Comparison of ENCODE assay signal across 20 cellular contexts in genomic region chr15:85094685-85095084, GRCh38.
DNase-seq lines count a peak whose midpoint lies in the region; ATAC-seq, FAIRE-seq and TF ChIP-seq lines count a peak whose summit lies in the region.
"Had no signal": no experiment of that assay in that cellular context is flagged by ENCODE, and none has a peak within 500 bp of the region (broad histone marks: within the 10 kb centered on the region; RNA-seq: fewer than 3 reads in every experiment).

No MANE protein-coding gene starts in this region.

- 96% methylated on average over 3 of the region's 3 CpGs for WGBS in mammary epithelial cell (ENCODE audit: low coverage, missing lambda C conversion rate)
- 88% methylated on average over 2 of the region's 3 CpGs for WGBS in HepG2 (ENCODE audit: low lambda C conversion rate)

- H2AFZ ChIP-seq in mammary epithelial cell (ENCODE audit: low read depth, low read length) (no peak overlapping the region), HepG2 (ENCODE audit: low read length) (no peak overlapping the region)

- in situ Hi-C loops in mammary epithelial cell (cut with MboI; ENCODE audit: low sequenced_read_pairs in 2 of 2), result no loop called here
- in situ Hi-C loops in HepG2 (cut with HindIII; ENCODE audit: extremely low pct_ligation_motif_present, low pct_unique_long_range_greater_than_20kb), result no loop called here

- no peak overlapping the region for H3K4me3 ChIP-seq in mammary epithelial cell (replicated peaks in 1 of 3; ENCODE audit: insufficient read depth in 1 of 3, low read depth in 2 of 3, low read length in 3 of 3)
- H3K4me3 ChIP-seq in HepG2 (replicated peaks in 1 of 3; ENCODE audit: insufficient read depth in 1 of 3, low read depth in 2 of 3, low read length in 3 of 3), result no peak overlapping the region
- H3K4me3 ChIP-seq: gastroesophageal sphincter, stomach had no signal

- no peaks in the 10 kb centered on the region for H3K27me3 ChIP-seq in mammary epithelial cell (ENCODE audit: insufficient read depth, low read length)
- no peaks in the 10 kb centered on the region for H3K27me3 ChIP-seq in HepG2 (ENCODE audit: control insufficient read depth in 1 of 2, insufficient read depth in 2 of 2, low read length in 2 of 2)
- H3K27me3 ChIP-seq: gastroesophageal sphincter, stomach had no signal

- BruUV-seq in mammary epithelial cell (replicated peaks; lab: Mats Ljungman, UMichigan) (no TSS peak), HepG2 (replicated peaks; lab: Mats Ljungman, UMichigan) (no TSS peak)

- dilution Hi-C loops in mammary epithelial cell (cut with HindIII; ENCODE audit: low sequenced_read_pairs), result no loop called here

- H4K20me1 ChIP-seq in mammary epithelial cell (ENCODE audit: insufficient read depth, low read length) (no peaks in the 10 kb centered on the region), HepG2 (ENCODE audit: insufficient read depth, low read length) (no peaks in the 10 kb centered on the region)

- intact Hi-C loops in mammary epithelial cell (cut with micrococcal nuclease) (no loop called here), HepG2 (cut with micrococcal nuclease; ENCODE audit: unreplicated experiment) (no loop called here)

- H3K4me1 ChIP-seq in mammary epithelial cell (ENCODE audit: insufficient read depth, low read length), result no peaks in the 10 kb centered on the region
- no peaks in the 10 kb centered on the region for H3K4me1 ChIP-seq in HepG2 (ENCODE audit: insufficient read depth, low read length)
- H3K4me1 ChIP-seq: gastroesophageal sphincter, stomach had no signal

- TF ChIP-seq CTCF in mammary epithelial cell (conservative IDR thresholded peaks at IDR 0.05 in 1 of 2, IDR thresholded peaks at IDR 0.05 in 1 of 2; ENCODE audit: extremely low read depth in 1 of 2, insufficient read depth in 1 of 2, low read depth in 1 of 2, low read length in 2 of 2), result no peak
- no peak for TF ChIP-seq CTCF in HepG2 (CRISPR knock-in tag; IDR thresholded peaks at IDR 0.05)

- ATAC-seq in HepG2, result no peak; the same call in 2 of the 3 replicates
- ATAC-seq in HG03565 (IDR thresholded peaks at IDR 0.05; ENCODE audit: unreplicated experiment), result no peak
- no peak for ATAC-seq in HG02973 (IDR thresholded peaks at IDR 0.05; ENCODE audit: unreplicated experiment)
- ATAC-seq: gastroesophageal sphincter, Panc1 had no signal

- TF ChIP-seq EP300 in HepG2 (IDR thresholded peaks at IDR 0.05; ENCODE audit: low read depth in 2 of 2, low read length in 2 of 2), result no peak
- no peak for TF ChIP-seq EP300 in HepG2 (CRISPR knock-in tag; IDR thresholded peaks at IDR 0.05; ENCODE audit: borderline replicate concordance)

- H3K4me2 ChIP-seq in mammary epithelial cell (ENCODE audit: insufficient read depth, low read depth, low read length) (no peak overlapping the region), HepG2 (ENCODE audit: low read depth, low read length) (no peak overlapping the region)

- no peak overlapping the region for H3K9ac ChIP-seq in mammary epithelial cell (ENCODE audit: insufficient read depth, low read length)
- H3K9ac ChIP-seq in HepG2 (ENCODE audit: insufficient read depth, low read depth, low read length), result no peak overlapping the region

- no peak for FAIRE-seq in HepG2 (lab: Jason Lieb, UNC)

- CTCF ChIA-PET in mammary epithelial cell (lab: Charles Lee; ENCODE audit: low non-redundant PET), result no interaction called here
- CTCF ChIA-PET in HepG2 (lab: Yijun Ruan, JAX; ENCODE audit: low intra/inter-chr PET ratio, low total read pairs), result no interaction called here

- H3K9me3 ChIP-seq in mammary epithelial cell (replicated peaks; ENCODE audit: insufficient read depth, low read length) (no peaks in the 10 kb centered on the region), HepG2 (ENCODE audit: low read length) (no peaks in the 10 kb centered on the region)
- H3K9me3 ChIP-seq: gastroesophageal sphincter, stomach had no signal

- no peak for TF ChIP-seq RAD21 in HepG2 (CRISPR knock-in tag; IDR thresholded peaks at IDR 0.05)

- DNase-seq in AG20443 (ENCODE audit: low spot score) (peak; percentile 56), NCI-H226 (peak; percentile 63), mammary epithelial cell (peak; percentile 19), HepG2 (ENCODE audit: low spot score) (no peak), GDM1 (lab: John Stamatoyannopoulos, UW) (no peak)
- DNase-seq in stimulated activated CD4-positive, alpha-beta T cell treated with anti-CD3 and anti-CD28 coated beads, Interleukin-4, amount 100 ng/mL, for 1 hour, result no peak
- DNase-seq: activated CD4-positive, CD25-positive, alpha-beta regulatory T cell; activated CD8-positive, alpha-beta memory T cell treated with anti-CD3 and anti-CD28 coated beads for 24 hours; AML-193; Calu3; effector CD8-positive, alpha-beta T cell; MM.1S; NCI-H774; nephron progenitor cell; stimulated activated CD4-positive, alpha-beta T cell treated with anti-CD3 and anti-CD28 coated beads, Interleukin-15, amount 100 ng/mL, for 24 hours; stomach had no signal

- H3K36me3 ChIP-seq in mammary epithelial cell (ENCODE audit: insufficient read depth, low read length) (peaks cover 3% of the 10 kb centered on the region), HepG2 (replicated peaks in 1 of 2; ENCODE audit: control insufficient read depth in 1 of 2, insufficient read depth in 2 of 2, low read length in 2 of 2) (peaks cover 12 to 54% of the 10 kb centered on the region in 2 experiments; a peak in 4 of 5 replicates)

- TF ChIP-seq POLR2A in HepG2 (IDR thresholded peaks at IDR 0.05; ENCODE audit: insufficient read depth in 1 of 2, low read depth in 2 of 2, low read length in 2 of 2), result no peak

- H3K79me2 ChIP-seq in mammary epithelial cell (ENCODE audit: insufficient read depth, low read length), result no peaks in the 10 kb centered on the region
- no peaks in the 10 kb centered on the region for H3K79me2 ChIP-seq in HepG2 (ENCODE audit: insufficient read depth, low read length)

- POLR2A ChIA-PET in HepG2 (lab: Yijun Ruan, JAX), result no interaction called here

- H3K27ac ChIP-seq in mammary epithelial cell (ENCODE audit: insufficient read depth, low read depth, low read length), result no peak overlapping the region
- no peak overlapping the region for H3K27ac ChIP-seq in HepG2 (ENCODE audit: extremely low read length, insufficient read depth, low read length)
- H3K27ac ChIP-seq: gastroesophageal sphincter, stomach had no signal

TF ChIP-seq in HepG2, 621 proteins besides CTCF, POLR2A, EP300 and RAD21:
- no peak for TF ChIP-seq ZKSCAN1 (IDR thresholded peaks at IDR 0.05; ENCODE audit: low read length)
- no peak for TF ChIP-seq MIER2 (CRISPR knock-in tag; IDR thresholded peaks at IDR 0.05)
- no peak for TF ChIP-seq ZNF615 (CRISPR knock-in tag; IDR thresholded peaks at IDR 0.05; ENCODE audit: borderline replicate concordance)
- TF ChIP-seq MAFF (IDR thresholded peaks at IDR 0.05; ENCODE audit: low read depth, low read length), result peak; percentile 81
- TF ChIP-seq ZNF672 (CRISPR knock-in tag; IDR thresholded peaks at IDR 0.05), result no peak
- TF ChIP-seq JUNB (CRISPR knock-in tag; IDR thresholded peaks at IDR 0.05; ENCODE audit: borderline replicate concordance), result no peak
- TF ChIP-seq MAFK (conservative IDR thresholded peaks at IDR 0.05 in 1 of 2, IDR thresholded peaks at IDR 0.05 in 1 of 2; ENCODE audit: low read length in 2 of 2), result peak; percentile 82 to 83
- peak; percentile 68 for TF ChIP-seq RBM22 (optimal IDR thresholded peaks at IDR 0.05; ENCODE audit: low read length)

Comparison
In these comparisons a context has a peak if more than half of its experiments do, and no peak if none do; other contexts are left out.
1. DNase-seq: peak in AG20443 (single experiment), NCI-H226 (single experiment) and mammary epithelial cell (single experiment); none in HepG2 (single experiment), stimulated activated CD4-positive, alpha-beta T cell treated with anti-CD3 and anti-CD28 coated beads, Interleukin-4, amount 100 ng/mL, for 1 hour (single experiment) and GDM1 (single experiment).